In the genomic region with DNA sequence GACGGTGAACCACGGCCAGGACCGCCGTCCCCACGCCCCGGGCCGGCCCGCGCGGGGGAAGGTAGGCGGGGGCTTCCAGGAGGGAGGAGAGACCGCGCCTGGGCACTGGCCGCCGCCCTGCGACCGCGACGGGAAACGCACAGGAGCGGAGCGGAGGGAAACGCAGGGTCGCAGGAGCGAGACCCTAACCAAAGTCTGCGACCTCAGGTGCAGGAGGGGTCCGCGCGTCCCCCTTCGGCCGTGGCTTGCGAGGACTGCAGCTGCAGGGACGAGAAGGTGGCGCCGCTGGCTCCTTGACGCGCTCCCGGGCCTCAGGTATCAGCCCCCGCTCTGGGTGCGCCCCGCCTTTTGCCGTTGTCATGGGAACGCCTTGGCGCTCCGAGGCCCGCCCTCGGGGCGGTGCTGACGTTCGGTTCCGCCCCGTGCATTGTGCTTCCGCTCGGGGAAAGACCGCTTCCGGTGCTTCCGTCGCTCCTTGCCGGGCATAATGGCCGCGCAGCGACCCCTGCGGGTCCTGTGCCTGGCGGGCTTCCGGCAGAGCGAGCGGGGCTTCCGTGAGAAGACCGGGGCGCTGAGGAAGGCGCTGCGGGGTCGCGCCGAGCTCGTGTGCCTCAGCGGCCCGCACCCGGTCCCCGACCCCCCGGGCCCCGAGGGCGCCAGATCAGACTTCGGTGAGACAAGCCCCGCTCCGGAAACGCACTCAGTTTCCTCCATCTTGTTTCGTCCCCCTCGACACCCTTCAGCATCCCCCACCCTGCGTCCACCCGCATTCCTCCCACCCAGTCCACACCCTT, we compare ENCODE assay signal across 1 cellular context.
A peak's percentile ranks its signal among the peaks of the same experiment; 100 is the strongest.
TF ChIP-seq lines count a peak whose summit lies in the region.

A gene (plus strand): TSS at position 462 of the 794 bp plus-strand sequence. CDS start 26 bp downstream, at position 488.

TF ChIP-seq in HEK293, 187 proteins besides CTCF, POLR2A, EP300 and RAD21 (continued from another document and continues in another):
- TF ChIP-seq ZNF112 (tag by site-specific recombination; IDR thresholded peaks at IDR 0.05) (no peak), KLF1 (tag by site-specific recombination; IDR thresholded peaks at IDR 0.05) (peak; percentile 84), IKZF3 (tag by site-specific recombination; IDR thresholded peaks at IDR 0.05) (no peak), ZNF610 (tag by site-specific recombination; IDR thresholded peaks at IDR 0.05; ENCODE audit: borderline replicate concordance) (peak; percentile 84), SP3 (tag by site-specific recombination; IDR thresholded peaks at IDR 0.05) (peak; percentile 99), GLI2 (tag by site-specific recombination; IDR thresholded peaks at IDR 0.05; ENCODE audit: borderline replicate concordance, low read depth) (no peak), ZNF660 (tag by site-specific recombination; IDR thresholded peaks at IDR 0.05) (peak; percentile 80; the same call in 1 of the 2 replicates), YY2 (tag by site-specific recombination; IDR thresholded peaks at IDR 0.05) (peak; percentile 96), ZNF837 (tag by site-specific recombination; IDR thresholded peaks at IDR 0.05) (0 out of 2 replicates have a peak, but pooled peaks have one; percentile 38), ZBTB48 (tag by site-specific recombination; IDR thresholded peaks at IDR 0.05) (no peak), ZNF529 (tag by site-specific recombination; IDR thresholded peaks at IDR 0.05; ENCODE audit: insufficient replicate concordance) (no peak), GLIS1 (tag by site-specific recombination; IDR thresholded peaks at IDR 0.05) (peak; percentile 72), HOXD13 (CRISPR knock-in tag; IDR thresholded peaks at IDR 0.05; ENCODE audit: borderline replicate concordance) (no peak), ZIC2 (tag by site-specific recombination; IDR thresholded peaks at IDR 0.05) (peak; percentile 51), SALL2 (tag by site-specific recombination; IDR thresholded peaks at IDR 0.05; ENCODE audit: borderline replicate concordance) (no peak), ZBTB8A (tag by site-specific recombination; IDR thresholded peaks at IDR 0.05) (peak; percentile 55; the same call in 1 of the 2 replicates), ZNF76 (tag by site-specific recombination; IDR thresholded peaks at IDR 0.05; ENCODE audit: borderline replicate concordance, low read depth) (peak; percentile 83; the same call in 1 of the 2 replicates), ZNF341 (tag by site-specific recombination; IDR thresholded peaks at IDR 0.05; ENCODE audit: low read depth) (peak; percentile 94), ZNF830 (tag by site-specific recombination; IDR thresholded peaks at IDR 0.05; ENCODE audit: low read depth) (no peak), ZNF211 (tag by site-specific recombination; IDR thresholded peaks at IDR 0.05; ENCODE audit: low read depth) (no peak), ZNF2 (tag by site-specific recombination; IDR thresholded peaks at IDR 0.05) (peak; percentile 72)
- TF ChIP-seq, protein P1, sequence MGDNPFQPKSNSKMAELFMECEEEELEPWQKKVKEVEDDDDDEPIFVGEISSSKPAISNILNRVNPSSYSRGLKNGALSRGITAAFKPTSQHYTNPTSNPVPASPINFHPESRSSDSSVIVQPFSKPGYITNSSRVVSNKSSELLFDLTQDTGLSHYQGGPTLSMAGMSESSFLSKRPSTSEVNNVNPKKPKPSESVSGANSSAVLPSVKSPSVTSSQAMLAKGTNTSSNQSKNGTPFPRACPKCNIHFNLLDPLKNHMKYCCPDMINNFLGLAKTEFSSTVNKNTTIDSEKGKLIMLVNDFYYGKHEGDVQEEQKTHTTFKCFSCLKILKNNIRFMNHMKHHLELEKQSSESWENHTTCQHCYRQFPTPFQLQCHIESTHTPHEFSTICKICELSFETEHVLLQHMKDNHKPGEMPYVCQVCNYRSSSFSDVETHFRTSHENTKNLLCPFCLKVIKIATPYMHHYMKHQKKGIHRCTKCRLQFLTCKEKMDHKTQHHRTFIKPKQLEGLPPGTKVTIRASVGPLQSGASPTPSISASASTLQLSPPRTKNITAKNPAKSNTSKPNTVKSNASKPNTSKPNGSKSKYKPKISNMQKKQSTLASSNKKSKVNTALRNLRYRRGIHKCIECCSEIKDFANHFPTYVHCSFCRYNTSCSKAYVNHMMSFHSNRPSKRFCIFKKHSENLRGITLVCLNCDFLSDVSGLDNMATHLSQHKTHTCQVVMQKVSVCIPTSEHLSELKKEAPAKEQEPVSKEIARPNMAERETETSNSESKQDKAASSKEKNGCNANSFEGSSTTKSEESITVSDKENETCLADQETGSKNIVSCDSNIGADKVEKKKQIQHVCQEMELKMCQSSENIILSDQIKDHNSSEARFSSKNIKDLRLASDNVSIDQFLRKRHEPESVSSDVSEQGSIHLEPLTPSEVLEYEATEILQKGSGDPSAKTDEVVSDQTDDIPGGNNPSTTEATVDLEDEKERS (tag by site-specific recombination; IDR thresholded peaks at IDR 0.05), result no peak
- TF ChIP-seq, protein P2, sequence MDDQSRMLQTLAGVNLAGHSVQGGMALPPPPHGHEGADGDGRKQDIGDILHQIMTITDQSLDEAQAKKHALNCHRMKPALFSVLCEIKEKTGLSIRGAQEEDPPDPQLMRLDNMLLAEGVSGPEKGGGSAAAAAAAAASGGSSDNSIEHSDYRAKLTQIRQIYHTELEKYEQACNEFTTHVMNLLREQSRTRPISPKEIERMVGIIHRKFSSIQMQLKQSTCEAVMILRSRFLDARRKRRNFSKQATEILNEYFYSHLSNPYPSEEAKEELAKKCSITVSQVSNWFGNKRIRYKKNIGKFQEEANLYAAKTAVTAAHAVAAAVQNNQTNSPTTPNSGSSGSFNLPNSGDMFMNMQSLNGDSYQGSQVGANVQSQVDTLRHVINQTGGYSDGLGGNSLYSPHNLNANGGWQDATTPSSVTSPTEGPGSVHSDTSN (CRISPR knock-in tag; IDR thresholded peaks at IDR 0.05), result peak; percentile 58; the same call in 1 of the 2 replicates
- TF ChIP-seq, protein P3, sequence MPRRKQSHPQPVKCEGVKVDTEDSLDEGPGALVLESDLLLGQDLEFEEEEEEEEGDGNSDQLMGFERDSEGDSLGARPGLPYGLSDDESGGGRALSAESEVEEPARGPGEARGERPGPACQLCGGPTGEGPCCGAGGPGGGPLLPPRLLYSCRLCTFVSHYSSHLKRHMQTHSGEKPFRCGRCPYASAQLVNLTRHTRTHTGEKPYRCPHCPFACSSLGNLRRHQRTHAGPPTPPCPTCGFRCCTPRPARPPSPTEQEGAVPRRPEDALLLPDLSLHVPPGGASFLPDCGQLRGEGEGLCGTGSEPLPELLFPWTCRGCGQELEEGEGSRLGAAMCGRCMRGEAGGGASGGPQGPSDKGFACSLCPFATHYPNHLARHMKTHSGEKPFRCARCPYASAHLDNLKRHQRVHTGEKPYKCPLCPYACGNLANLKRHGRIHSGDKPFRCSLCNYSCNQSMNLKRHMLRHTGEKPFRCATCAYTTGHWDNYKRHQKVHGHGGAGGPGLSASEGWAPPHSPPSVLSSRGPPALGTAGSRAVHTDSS (tag by site-specific recombination; IDR thresholded peaks at IDR 0.05), result 0 out of 2 replicates have a peak, but pooled peaks have one; percentile 24
- TF ChIP-seq, protein P4, sequence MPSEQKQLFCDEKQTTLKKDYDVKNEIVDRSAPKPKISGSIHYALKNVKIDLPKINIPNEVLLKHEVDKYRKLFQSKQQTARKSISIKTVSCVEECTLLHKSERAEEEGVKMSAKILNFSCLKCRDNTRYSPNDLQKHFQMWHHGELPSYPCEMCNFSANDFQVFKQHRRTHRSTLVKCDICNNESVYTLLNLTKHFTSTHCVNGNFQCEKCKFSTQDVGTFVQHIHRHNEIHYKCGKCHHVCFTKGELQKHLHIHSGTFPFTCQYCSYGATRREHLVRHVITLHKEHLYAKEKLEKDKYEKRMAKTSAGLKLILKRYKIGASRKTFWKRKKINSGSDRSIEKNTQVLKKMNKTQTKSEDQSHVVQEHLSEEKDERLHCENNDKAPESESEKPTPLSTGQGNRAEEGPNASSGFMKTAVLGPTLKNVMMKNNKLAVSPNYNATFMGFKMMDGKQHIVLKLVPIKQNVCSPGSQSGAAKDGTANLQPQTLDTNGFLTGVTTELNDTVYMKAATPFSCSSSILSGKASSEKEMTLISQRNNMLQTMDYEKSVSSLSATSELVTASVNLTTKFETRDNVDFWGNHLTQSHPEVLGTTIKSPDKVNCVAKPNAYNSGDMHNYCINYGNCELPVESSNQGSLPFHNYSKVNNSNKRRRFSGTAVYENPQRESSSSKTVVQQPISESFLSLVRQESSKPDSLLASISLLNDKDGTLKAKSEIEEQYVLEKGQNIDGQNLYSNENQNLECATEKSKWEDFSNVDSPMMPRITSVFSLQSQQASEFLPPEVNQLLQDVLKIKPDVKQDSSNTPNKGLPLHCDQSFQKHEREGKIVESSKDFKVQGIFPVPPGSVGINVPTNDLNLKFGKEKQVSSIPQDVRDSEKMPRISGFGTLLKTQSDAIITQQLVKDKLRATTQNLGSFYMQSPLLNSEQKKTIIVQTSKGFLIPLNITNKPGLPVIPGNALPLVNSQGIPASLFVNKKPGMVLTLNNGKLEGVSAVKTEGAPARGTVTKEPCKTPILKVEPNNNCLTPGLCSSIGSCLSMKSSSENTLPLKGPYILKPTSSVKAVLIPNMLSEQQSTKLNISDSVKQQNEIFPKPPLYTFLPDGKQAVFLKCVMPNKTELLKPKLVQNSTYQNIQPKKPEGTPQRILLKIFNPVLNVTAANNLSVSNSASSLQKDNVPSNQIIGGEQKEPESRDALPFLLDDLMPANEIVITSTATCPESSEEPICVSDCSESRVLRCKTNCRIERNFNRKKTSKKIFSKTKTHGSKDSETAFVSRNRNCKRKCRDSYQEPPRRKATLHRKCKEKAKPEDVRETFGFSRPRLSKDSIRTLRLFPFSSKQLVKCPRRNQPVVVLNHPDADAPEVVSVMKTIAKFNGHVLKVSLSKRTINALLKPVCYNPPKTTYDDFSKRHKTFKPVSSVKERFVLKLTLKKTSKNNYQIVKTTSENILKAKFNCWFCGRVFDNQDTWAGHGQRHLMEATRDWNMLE (tag by site-specific recombination; conservative IDR thresholded peaks at IDR 0.05; ENCODE audit: low read depth), result peak; percentile 49; the same call in 1 of the 2 replicates
- TF ChIP-seq, protein P5, sequence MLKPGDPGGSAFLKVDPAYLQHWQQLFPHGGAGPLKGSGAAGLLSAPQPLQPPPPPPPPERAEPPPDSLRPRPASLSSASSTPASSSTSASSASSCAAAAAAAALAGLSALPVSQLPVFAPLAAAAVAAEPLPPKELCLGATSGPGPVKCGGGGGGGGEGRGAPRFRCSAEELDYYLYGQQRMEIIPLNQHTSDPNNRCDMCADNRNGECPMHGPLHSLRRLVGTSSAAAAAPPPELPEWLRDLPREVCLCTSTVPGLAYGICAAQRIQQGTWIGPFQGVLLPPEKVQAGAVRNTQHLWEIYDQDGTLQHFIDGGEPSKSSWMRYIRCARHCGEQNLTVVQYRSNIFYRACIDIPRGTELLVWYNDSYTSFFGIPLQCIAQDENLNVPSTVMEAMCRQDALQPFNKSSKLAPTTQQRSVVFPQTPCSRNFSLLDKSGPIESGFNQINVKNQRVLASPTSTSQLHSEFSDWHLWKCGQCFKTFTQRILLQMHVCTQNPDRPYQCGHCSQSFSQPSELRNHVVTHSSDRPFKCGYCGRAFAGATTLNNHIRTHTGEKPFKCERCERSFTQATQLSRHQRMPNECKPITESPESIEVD (tag by site-specific recombination; IDR thresholded peaks at IDR 0.05), result no peak
- TF ChIP-seq, protein P6, sequence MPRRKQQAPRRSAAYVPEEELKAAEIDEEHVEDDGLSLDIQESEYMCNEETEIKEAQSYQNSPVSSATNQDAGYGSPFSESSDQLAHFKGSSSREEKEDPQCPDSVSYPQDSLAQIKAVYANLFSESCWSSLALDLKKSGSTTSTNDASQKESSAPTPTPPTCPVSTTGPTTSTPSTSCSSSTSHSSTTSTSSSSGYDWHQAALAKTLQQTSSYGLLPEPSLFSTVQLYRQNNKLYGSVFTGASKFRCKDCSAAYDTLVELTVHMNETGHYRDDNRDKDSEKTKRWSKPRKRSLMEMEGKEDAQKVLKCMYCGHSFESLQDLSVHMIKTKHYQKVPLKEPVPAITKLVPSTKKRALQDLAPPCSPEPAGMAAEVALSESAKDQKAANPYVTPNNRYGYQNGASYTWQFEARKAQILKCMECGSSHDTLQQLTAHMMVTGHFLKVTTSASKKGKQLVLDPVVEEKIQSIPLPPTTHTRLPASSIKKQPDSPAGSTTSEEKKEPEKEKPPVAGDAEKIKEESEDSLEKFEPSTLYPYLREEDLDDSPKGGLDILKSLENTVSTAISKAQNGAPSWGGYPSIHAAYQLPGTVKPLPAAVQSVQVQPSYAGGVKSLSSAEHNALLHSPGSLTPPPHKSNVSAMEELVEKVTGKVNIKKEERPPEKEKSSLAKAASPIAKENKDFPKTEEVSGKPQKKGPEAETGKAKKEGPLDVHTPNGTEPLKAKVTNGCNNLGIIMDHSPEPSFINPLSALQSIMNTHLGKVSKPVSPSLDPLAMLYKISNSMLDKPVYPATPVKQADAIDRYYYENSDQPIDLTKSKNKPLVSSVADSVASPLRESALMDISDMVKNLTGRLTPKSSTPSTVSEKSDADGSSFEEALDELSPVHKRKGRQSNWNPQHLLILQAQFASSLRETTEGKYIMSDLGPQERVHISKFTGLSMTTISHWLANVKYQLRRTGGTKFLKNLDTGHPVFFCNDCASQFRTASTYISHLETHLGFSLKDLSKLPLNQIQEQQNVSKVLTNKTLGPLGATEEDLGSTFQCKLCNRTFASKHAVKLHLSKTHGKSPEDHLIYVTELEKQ (tag by site-specific recombination; IDR thresholded peaks at IDR 0.05; ENCODE audit: borderline replicate concordance), result no peak
- TF ChIP-seq, protein P7, sequence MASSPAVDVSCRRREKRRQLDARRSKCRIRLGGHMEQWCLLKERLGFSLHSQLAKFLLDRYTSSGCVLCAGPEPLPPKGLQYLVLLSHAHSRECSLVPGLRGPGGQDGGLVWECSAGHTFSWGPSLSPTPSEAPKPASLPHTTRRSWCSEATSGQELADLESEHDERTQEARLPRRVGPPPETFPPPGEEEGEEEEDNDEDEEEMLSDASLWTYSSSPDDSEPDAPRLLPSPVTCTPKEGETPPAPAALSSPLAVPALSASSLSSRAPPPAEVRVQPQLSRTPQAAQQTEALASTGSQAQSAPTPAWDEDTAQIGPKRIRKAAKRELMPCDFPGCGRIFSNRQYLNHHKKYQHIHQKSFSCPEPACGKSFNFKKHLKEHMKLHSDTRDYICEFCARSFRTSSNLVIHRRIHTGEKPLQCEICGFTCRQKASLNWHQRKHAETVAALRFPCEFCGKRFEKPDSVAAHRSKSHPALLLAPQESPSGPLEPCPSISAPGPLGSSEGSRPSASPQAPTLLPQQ (tag by site-specific recombination; IDR thresholded peaks at IDR 0.05), result peak; percentile 45; the same call in 1 of the 2 replicates
